In the genomic region with DNA sequence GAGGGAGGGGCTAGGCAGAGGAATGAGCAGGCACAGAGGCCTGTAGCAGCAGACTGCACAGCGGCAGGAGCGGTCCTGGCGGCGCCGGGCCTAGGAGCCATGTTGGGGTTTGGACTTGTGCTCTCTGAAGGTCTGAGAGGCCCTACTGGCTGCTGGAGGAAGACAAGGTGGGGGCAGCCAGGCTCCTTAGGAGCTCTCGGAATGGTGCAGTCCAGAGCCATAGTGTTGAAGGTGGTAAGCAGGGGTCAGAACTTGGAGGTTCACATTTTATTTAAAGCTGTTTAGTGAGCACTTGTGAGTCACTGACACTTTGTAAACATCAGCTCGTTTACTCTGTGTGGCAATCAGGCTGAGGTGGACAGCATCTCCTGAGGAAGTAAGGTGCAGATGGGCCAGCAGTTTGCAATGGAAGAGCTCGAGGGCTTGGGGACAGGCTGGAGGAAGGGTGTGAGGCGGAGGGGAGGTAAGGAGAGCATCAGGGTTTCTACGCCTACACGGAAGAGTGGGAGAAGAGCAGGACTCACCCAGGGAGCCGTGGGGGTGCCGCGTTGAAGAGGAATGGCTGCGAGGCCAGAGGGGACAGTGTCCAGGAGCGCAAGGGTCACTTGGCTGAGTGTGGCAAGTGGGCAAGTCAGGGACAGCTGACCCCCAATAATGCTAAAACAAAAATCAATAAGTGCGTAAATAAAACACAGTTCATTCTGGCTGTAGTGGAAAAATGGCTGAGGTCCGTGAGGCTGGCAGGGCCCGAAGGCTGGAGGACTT, we compare ENCODE assay signal across 14 cellular contexts. TPM values are rescaled to one million over a fixed set of nuclear protein-coding genes. Genes with fewer than 3 reads are reported as not detected.
DNase-seq lines count a peak whose midpoint lies in the region; ATAC-seq and TF ChIP-seq lines count a peak whose summit lies in the region.
"Had no signal": no experiment of that assay in that cellular context is flagged by ENCODE, and none has a peak within 500 bp of the region (broad histone marks: within the 10 kb centered on the region; RNA-seq: fewer than 3 reads in every experiment).

No MANE protein-coding gene starts in this region.

- WGBS in prostate gland = 84% methylated on average over 19 of the region's 19 CpGs

- POLR2A ChIA-PET in HEK293 (lab: Yijun Ruan, JAX) (no interaction called here), WTC11 (lab: Charles Lee) (no interaction called here)

- H3K4me3 Mint-ChIP-seq in WTC11 = no peak overlapping the region
- H3K4me3 Mint-ChIP-seq: activated CD8-positive, alpha-beta T cell treated with anti-CD3 and anti-CD28 coated beads for 36 hours; activated naive CD4-positive, alpha-beta T cell treated with anti-CD3 and anti-CD28 coated beads for 36 hours; CD8-positive, alpha-beta memory T cell had no signal

- H3K27ac Mint-ChIP-seq in WTC11 = peak overlapping the region; percentile 76
- H3K27ac Mint-ChIP-seq: activated CD8-positive, alpha-beta T cell treated with anti-CD3 and anti-CD28 coated beads for 36 hours; activated naive CD4-positive, alpha-beta T cell treated with anti-CD3 and anti-CD28 coated beads for 36 hours had no signal

- no peaks in the 10 kb centered on the region for H3K9me3 Mint-ChIP-seq in WTC11
- H3K9me3 Mint-ChIP-seq: activated CD8-positive, alpha-beta T cell treated with anti-CD3 and anti-CD28 coated beads for 36 hours; activated naive CD4-positive, alpha-beta T cell treated with anti-CD3 and anti-CD28 coated beads for 36 hours; CD8-positive, alpha-beta memory T cell had no signal

- ATAC-seq in WTC11 (peak; percentile 47), left lobe of liver (peak; percentile 75)
- ATAC-seq: activated CD8-positive, alpha-beta T cell treated with anti-CD3 and anti-CD28 coated beads for 36 hours had no signal

- H3K4me3 ChIP-seq in HEK293 (ENCODE audit: low read depth, low read length) (no peak overlapping the region), prostate gland (no peak overlapping the region)
- H3K4me3 ChIP-seq: breast epithelium had no signal

- peaks cover 23% of the 10 kb centered on the region for H3K4me1 Mint-ChIP-seq in WTC11
- H3K4me1 Mint-ChIP-seq: CD8-positive, alpha-beta memory T cell had no signal

- intact Hi-C loops in prostate gland (cut with DNase I) = no loop called here

- no peaks in the 10 kb centered on the region for H3K9me3 ChIP-seq in HEK293 (ENCODE audit: control insufficient read depth, insufficient read depth, low read depth, low read length)
- no peaks in the 10 kb centered on the region for H3K9me3 ChIP-seq in prostate gland
- H3K9me3 ChIP-seq: breast epithelium had no signal

- no peaks in the 10 kb centered on the region for H3K27me3 Mint-ChIP-seq in WTC11 (ENCODE audit: low read depth)
- H3K27me3 Mint-ChIP-seq: activated CD8-positive, alpha-beta T cell treated with anti-CD3 and anti-CD28 coated beads for 36 hours had no signal

- DNase-seq in WTC11 (ENCODE audit: low spot score) (peak; percentile 12), left lobe of liver (ENCODE audit: low spot score) (peak; percentile 78), prostate gland (ENCODE audit: low spot score) (peak; percentile 7), NCI-H345 (lab: John Stamatoyannopoulos, UW) (no peak), COLO668 (lab: John Stamatoyannopoulos, UW; ENCODE audit: unreplicated experiment) (no peak)
- DNase-seq in effector CD4-positive, alpha-beta T cell = no peak
- DNase-seq: activated CD8-positive, alpha-beta T cell treated with anti-CD3 and anti-CD28 coated beads for 36 hours; activated naive CD4-positive, alpha-beta T cell treated with anti-CD3 and anti-CD28 coated beads for 36 hours; CD8-positive, alpha-beta memory T cell; GDM1; NCI-H1417; NCI-H526 had no signal

- H3K36me3 ChIP-seq in HEK293 (ENCODE audit: control insufficient read depth in 2 of 2, insufficient read depth in 1 of 2, low read length in 2 of 2) (no peaks in the 10 kb centered on the region), prostate gland (no peaks in the 10 kb centered on the region)
- H3K36me3 ChIP-seq: breast epithelium had no signal

- CTCF ChIA-PET in HEK293 (lab: Yijun Ruan, JAX) (interaction anchor here (1.2 kb wide), 1 partner anchor 9 kb away, joined by 3 read pairs; no protein-coding TSS in a partner anchor), WTC11 (lab: Charles Lee) (interaction anchor here (1.3 to 3.0 kb wide), 2 partner anchors 9 to 190 kb away, joined by 4 to 15 read pairs; no protein-coding TSS in a partner anchor)

- H3K4me1 ChIP-seq in HEK293 (ENCODE audit: control insufficient read depth, insufficient read depth, low read length) (no peaks in the 10 kb centered on the region), prostate gland (replicated peaks) (no peaks in the 10 kb centered on the region)
- H3K4me1 ChIP-seq: breast epithelium had no signal

- no peak for TF ChIP-seq POLR2A in prostate gland (IDR thresholded peaks at IDR 0.05)

- no peaks in the 10 kb centered on the region for H3K36me3 Mint-ChIP-seq in WTC11
- H3K36me3 Mint-ChIP-seq: CD8-positive, alpha-beta memory T cell had no signal

- H3K27me3 ChIP-seq in prostate gland (replicated peaks; ENCODE audit: insufficient read depth) = no peaks in the 10 kb centered on the region
- H3K27me3 ChIP-seq: breast epithelium had no signal

- H3K27ac ChIP-seq in HEK293 (ENCODE audit: extremely low read depth, low read depth, low read length) (no peak overlapping the region), prostate gland (no peak overlapping the region)
- H3K27ac ChIP-seq: breast epithelium had no signal

- no peak for TF ChIP-seq CTCF in HEK293 (tag by site-specific recombination; IDR thresholded peaks at IDR 0.05)
- no peak for TF ChIP-seq CTCF in WTC11 (IDR thresholded peaks at IDR 0.05)
- no peak for TF ChIP-seq CTCF in prostate gland (IDR thresholded peaks at IDR 0.05)

TF ChIP-seq in HEK293, 187 proteins besides CTCF, POLR2A, EP300 and RAD21 (continues in another document):
- TF ChIP-seq EGR2 (tag by site-specific recombination; IDR thresholded peaks at IDR 0.05; ENCODE audit: low read depth) (peak; percentile 61; the same call in 1 of the 2 replicates), ZNF626 (tag by site-specific recombination; IDR thresholded peaks at IDR 0.05) (no peak), ZFHX2 (tag by site-specific recombination; conservative IDR thresholded peaks at IDR 0.05) (peak; percentile 72)

TF ChIP-seq in WTC11, 78 proteins besides CTCF, POLR2A, EP300 and RAD21:
- peak; percentile 42; the same call in 1 of the 2 replicates for TF ChIP-seq GABPB1 (CRISPR knock-in tag; IDR thresholded peaks at IDR 0.05)
- no peak for TF ChIP-seq ETV6 (CRISPR knock-in tag; IDR thresholded peaks at IDR 0.05)

RNA-seq across cellular contexts. Expression of a gene that starts 10.0 kb away (rescaled TPM):
- 4.8 to 6.4 TPM (median 5.2 TPM) in 3 replicates for total RNA-seq in WTC11 (2021)
- total RNA-seq in left lobe of liver = 0.78 TPM
- total RNA-seq in prostate gland = 1 to 10 TPM in 1 of 2 donors, under 1 TPM in 1; 0.55 to 6.0 TPM

RNA-seq across cellular contexts. Expression of a gene that starts 40.0 kb away (rescaled TPM):
- total RNA-seq in WTC11 (2021) (30.4 to 33.3 TPM (median 31.2 TPM) in 3 replicates), left lobe of liver (2.1 TPM), prostate gland (10 to 100 TPM in 1 of 2 donors, 1 to 10 TPM in 1; 2.3 to 16.8 TPM)

Comparison
In these comparisons a context has a peak if more than half of its experiments do, and no peak if none do; other contexts are left out.
1. DNase-seq: peak in WTC11 (single experiment), left lobe of liver (single experiment) and prostate gland (single experiment); none in effector CD4-positive, alpha-beta T cell (single experiment), NCI-H345 (single experiment) and COLO668 (single experiment).